ENCODE assay signal across 12 cellular contexts in the genomic region with DNA sequence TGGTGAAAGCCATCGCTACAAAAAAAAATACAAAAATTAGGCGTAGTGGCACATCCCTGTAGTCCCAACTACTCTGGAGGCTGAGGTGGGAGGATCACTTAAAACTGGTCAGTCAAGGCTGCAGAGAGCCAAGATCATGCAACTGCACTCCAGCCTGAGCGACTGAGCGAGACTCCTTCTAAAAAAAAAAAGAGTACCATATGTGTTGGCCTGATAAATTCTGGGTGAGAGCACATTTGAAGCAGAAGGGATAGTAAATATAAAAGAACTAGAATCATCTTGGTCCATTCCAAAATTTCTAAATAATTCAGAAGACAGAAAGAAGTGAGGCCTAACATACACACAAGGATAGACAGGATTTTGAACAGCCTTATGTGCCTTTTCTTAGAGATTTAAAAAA. TPM values are rescaled to one million over a fixed set of nuclear protein-coding genes. Genes with fewer than 3 reads are reported as not detected.
DNase-seq lines count a peak whose midpoint lies in the region; ATAC-seq and TF ChIP-seq lines count a peak whose summit lies in the region.
"Had no signal": no experiment of that assay in that cellular context is flagged by ENCODE, and none has a peak within 500 bp of the region (broad histone marks: within the 10 kb centered on the region; RNA-seq: fewer than 3 reads in every experiment).

No MANE protein-coding gene starts in this region.

- no TSS peak for BruUV-seq in Calu3 (replicated peaks; lab: Mats Ljungman, UMichigan)

- no peaks in the 10 kb centered on the region for H3K27me3 Mint-ChIP-seq in Calu3 (ENCODE audit: unreplicated experiment)
- no peaks in the 10 kb centered on the region for H3K27me3 Mint-ChIP-seq in activated CD8-positive, alpha-beta T cell treated with anti-CD3 and anti-CD28 coated beads for 36 hours
- H3K27me3 Mint-ChIP-seq in immature natural killer cell (ENCODE audit: low read depth in 3 of 3): peaks cover 6 to 13% (median 9%) of the 10 kb centered on the region in 3 donors

- CTCF ChIA-PET in Calu3 (lab: Charles Lee): no interaction called here
- CTCF ChIA-PET in activated CD8-positive, alpha-beta T cell treated with anti-CD3 and anti-CD28 coated beads for 36 hours (lab: Charles Lee): no interaction called here
- CTCF ChIA-PET in HEK293T (lab: Yijun Ruan, JAX): no interaction called here

- TF ChIP-seq CTCF in 22Rv1 (IDR thresholded peaks at IDR 0.05) (no peak), Calu3 (IDR thresholded peaks at IDR 0.05; ENCODE audit: unreplicated experiment) (no peak)
- TF ChIP-seq CTCF in activated CD8-positive, alpha-beta T cell treated with anti-CD3 and anti-CD28 coated beads for 36 hours (IDR thresholded peaks at IDR 0.05): no peak

- H3K9me3 Mint-ChIP-seq in Calu3 (ENCODE audit: low read depth, unreplicated experiment) (no peaks in the 10 kb centered on the region), immature natural killer cell (peaks cover 0 to 4% (median 0%) of the 10 kb centered on the region in 6 donors)
- H3K9me3 Mint-ChIP-seq in activated CD8-positive, alpha-beta T cell treated with anti-CD3 and anti-CD28 coated beads for 36 hours: no peaks in the 10 kb centered on the region

- H3K4me1 Mint-ChIP-seq in Calu3 (ENCODE audit: low read depth, unreplicated experiment) (peaks cover 19% of the 10 kb centered on the region), immature natural killer cell (peaks cover 45 to 70% of the 10 kb centered on the region in 2 donors)
- H3K4me1 Mint-ChIP-seq in activated CD8-positive, alpha-beta T cell treated with anti-CD3 and anti-CD28 coated beads for 36 hours (ENCODE audit: low read depth): peaks cover 46% of the 10 kb centered on the region

- peak overlapping the region; percentile 76 for H3K27ac Mint-ChIP-seq in Calu3 (ENCODE audit: unreplicated experiment)
- H3K27ac Mint-ChIP-seq in activated CD8-positive, alpha-beta T cell treated with anti-CD3 and anti-CD28 coated beads for 36 hours: no peak overlapping the region
- H3K27ac Mint-ChIP-seq in immature natural killer cell: peak overlapping the region in 5 of 6 donors; percentile 12 to 65 (median 41)

- H3K27ac ChIP-seq in 22Rv1: 0 out of 2 replicates have a peak overlapping the region, but pooled peaks have one; percentile 87

- DNase-seq in Calu3 (no peak), immature natural killer cell (no peak), HEK293T (ENCODE audit: extremely low spot score) (no peak)
- no peak for DNase-seq in activated CD8-positive, alpha-beta T cell treated with anti-CD3 and anti-CD28 coated beads for 36 hours
- DNase-seq: activated CD4-positive, alpha-beta T cell treated with anti-CD3 and anti-CD28 coated beads, Interleukin-2, amount 50 U/mL, for 1 hour; mucosa of descending colon; Right ventricle myocardium superior; sigmoid colon had no signal

- POLR2A ChIA-PET in activated CD8-positive, alpha-beta T cell treated with anti-CD3 and anti-CD28 coated beads for 36 hours (lab: Charles Lee): no interaction called here
- POLR2A ChIA-PET in HEK293T (lab: Yijun Ruan, JAX): no interaction called here

- ATAC-seq in activated CD8-positive, alpha-beta T cell treated with anti-CD3 and anti-CD28 coated beads for 36 hours: no peak
- ATAC-seq in HG03457 (IDR thresholded peaks at IDR 0.05; ENCODE audit: unreplicated experiment) (no peak), HG02623 (IDR thresholded peaks at IDR 0.05; ENCODE audit: unreplicated experiment) (no peak), HG03135 (IDR thresholded peaks at IDR 0.05; ENCODE audit: unreplicated experiment) (no peak)
- ATAC-seq: mucosa of descending colon had no signal

- intact Hi-C loops in Calu3 (cut with micrococcal nuclease; ENCODE audit: unreplicated experiment): loop anchor here (5.0 kb wide), 1 partner anchor 947 kb away; a partner anchor contains a TSS
- intact Hi-C loops in activated CD8-positive, alpha-beta T cell treated with anti-CD3 and anti-CD28 coated beads for 36 hours (cut with micrococcal nuclease): no loop called here

- H3K36me3 Mint-ChIP-seq in Calu3 (ENCODE audit: insufficient read depth, unreplicated experiment): peaks cover 49% of the 10 kb centered on the region
- peaks cover 25% of the 10 kb centered on the region for H3K36me3 Mint-ChIP-seq in activated CD8-positive, alpha-beta T cell treated with anti-CD3 and anti-CD28 coated beads for 36 hours (ENCODE audit: low read depth)
- H3K36me3 Mint-ChIP-seq in immature natural killer cell: no peaks in the 10 kb centered on the region

- peak overlapping the region; percentile 90 for H3K4me3 Mint-ChIP-seq in Calu3 (ENCODE audit: low read depth, unreplicated experiment)
- peak overlapping the region; percentile 97 for H3K4me3 Mint-ChIP-seq in activated CD8-positive, alpha-beta T cell treated with anti-CD3 and anti-CD28 coated beads for 36 hours
- peak overlapping the region; percentile 50 to 98 (median 63) for H3K4me3 Mint-ChIP-seq in immature natural killer cell

TF ChIP-seq in HEK293T, 16 proteins besides CTCF, POLR2A, EP300 and RAD21:
- TF ChIP-seq FOXA1 (IDR thresholded peaks at IDR 0.05) (no peak), ELF4 (IDR thresholded peaks at IDR 0.05) (no peak), TARDBP (IDR thresholded peaks at IDR 0.05) (no peak), LEF1 (IDR thresholded peaks at IDR 0.05; ENCODE audit: borderline replicate concordance) (no peak), BHLHE40 (IDR thresholded peaks at IDR 0.05; ENCODE audit: borderline replicate concordance) (no peak), HDGF (IDR thresholded peaks at IDR 0.05; ENCODE audit: borderline replicate concordance) (no peak), CTBP1 (IDR thresholded peaks at IDR 0.05; ENCODE audit: borderline replicate concordance) (no peak), SP1 (IDR thresholded peaks at IDR 0.05) (no peak), FOXK2 (IDR thresholded peaks at IDR 0.05) (no peak), ZNF384 (IDR thresholded peaks at IDR 0.05) (no peak), NFRKB (IDR thresholded peaks at IDR 0.05) (no peak), ARNT (IDR thresholded peaks at IDR 0.05) (no peak), L3MBTL2 (conservative IDR thresholded peaks at IDR 0.05) (no peak), FOXM1 (IDR thresholded peaks at IDR 0.05; ENCODE audit: borderline replicate concordance) (no peak), SUZ12 (IDR thresholded peaks at IDR 0.05) (no peak)
- TF ChIP-seq, protein P1, sequence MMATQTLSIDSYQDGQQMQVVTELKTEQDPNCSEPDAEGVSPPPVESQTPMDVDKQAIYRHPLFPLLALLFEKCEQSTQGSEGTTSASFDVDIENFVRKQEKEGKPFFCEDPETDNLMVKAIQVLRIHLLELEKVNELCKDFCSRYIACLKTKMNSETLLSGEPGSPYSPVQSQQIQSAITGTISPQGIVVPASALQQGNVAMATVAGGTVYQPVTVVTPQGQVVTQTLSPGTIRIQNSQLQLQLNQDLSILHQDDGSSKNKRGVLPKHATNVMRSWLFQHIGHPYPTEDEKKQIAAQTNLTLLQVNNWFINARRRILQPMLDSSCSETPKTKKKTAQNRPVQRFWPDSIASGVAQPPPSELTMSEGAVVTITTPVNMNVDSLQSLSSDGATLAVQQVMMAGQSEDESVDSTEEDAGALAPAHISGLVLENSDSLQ (IDR thresholded peaks at IDR 0.05): no peak

RNA-seq across cellular contexts. Expression of a gene that starts 2.2 kb away (rescaled TPM):
- 48.3 and 54.9 TPM in 2 replicates for total RNA-seq in Calu3 (2022)
- total RNA-seq in activated CD8-positive, alpha-beta T cell treated with anti-CD3 and anti-CD28 coated beads for 36 hours: 10 to 100 TPM; 26.8 to 27.7 TPM
- polyA plus RNA-seq in immature natural killer cell: 10 to 100 TPM; 12.7 to 24.4 (median 21.6) TPM
